In genomic region chrX:72569786-72570185, GRCh38 we compare ENCODE assay signal across 11 cellular contexts.
DNase-seq lines count a peak whose midpoint lies in the region; ATAC-seq, FAIRE-seq and TF ChIP-seq lines count a peak whose summit lies in the region.
"Had no signal": no experiment of that assay in that cellular context is flagged by ENCODE, and none has a peak within 500 bp of the region (broad histone marks: within the 10 kb centered on the region; RNA-seq: fewer than 3 reads in every experiment).

No MANE protein-coding gene starts in this region.

- no peak for ATAC-seq in HG02798 (IDR thresholded peaks at IDR 0.05; ENCODE audit: poor library complexity, unreplicated experiment)
- ATAC-seq: K562 had no signal

- no peaks in the 10 kb centered on the region for H3K27me3 ChIP-seq in HAP-1 (ENCODE audit: low read depth)

- FAIRE-seq in H54 (lab: Jason Lieb, UNC), result no peak
- FAIRE-seq: GM12892, K562 had no signal

- no peaks in the 10 kb centered on the region for H3K9me3 ChIP-seq in HAP-1
- H3K9me3 ChIP-seq: thoracic aorta had no signal

- peaks cover 45% of the 10 kb centered on the region for H3K36me3 ChIP-seq in HAP-1 (replicated peaks)

- DNase-seq in AG10803 (ENCODE audit: low read depth) (peak; percentile 36), H54 (ENCODE audit: insufficient read length, low spot score) (peak; percentile 24), T1000 (lab: John Stamatoyannopoulos, UW) (peak; percentile 19), fibroblast of peridontal ligament (ENCODE audit: extremely low read depth) (peak; percentile 37), HAP-1 (ENCODE audit: low spot score in 2 of 2) (no peak)
- no peak for DNase-seq in activated CD8-positive, alpha-beta memory T cell treated with anti-CD3 and anti-CD28 coated beads, Interleukin-2, amount 50 U/mL, for 48 hours
- DNase-seq: aorta had no signal

- H3K4me3 ChIP-seq in AG10803 (ENCODE audit: low read length), result no peak overlapping the region
- H3K4me3 ChIP-seq in HAP-1, result no peak overlapping the region
- H3K4me3 ChIP-seq: K562, thoracic aorta had no signal

- TF ChIP-seq CTCF in AG10803 (conservative IDR thresholded peaks at IDR 0.05; ENCODE audit: low read length), result 0 out of 2 replicates have a peak, but pooled peaks have one; percentile 2

- in situ Hi-C loops in HAP-1 (cut with MboI; ENCODE audit: low sequenced_read_pairs), result no loop called here

- H3K4me1 ChIP-seq in HAP-1, result peaks cover 9% of the 10 kb centered on the region

- no peak for TF ChIP-seq POLR2A in H54 (IDR thresholded peaks at IDR 0.05; ENCODE audit: low read depth, low read length)

Comparison
In these comparisons a context has a peak if more than half of its experiments do, and no peak if none do; other contexts are left out.
1. DNase-seq: peak in AG10803 (single experiment), H54 (single experiment), T1000 (single experiment) and fibroblast of peridontal ligament (single experiment); none in activated CD8-positive, alpha-beta memory T cell treated with anti-CD3 and anti-CD28 coated beads, Interleukin-2, amount 50 U/mL, for 48 hours (single experiment) and HAP-1 (0 of 2).